ENCODE assay signal across 14 cellular contexts in the genomic region with DNA sequence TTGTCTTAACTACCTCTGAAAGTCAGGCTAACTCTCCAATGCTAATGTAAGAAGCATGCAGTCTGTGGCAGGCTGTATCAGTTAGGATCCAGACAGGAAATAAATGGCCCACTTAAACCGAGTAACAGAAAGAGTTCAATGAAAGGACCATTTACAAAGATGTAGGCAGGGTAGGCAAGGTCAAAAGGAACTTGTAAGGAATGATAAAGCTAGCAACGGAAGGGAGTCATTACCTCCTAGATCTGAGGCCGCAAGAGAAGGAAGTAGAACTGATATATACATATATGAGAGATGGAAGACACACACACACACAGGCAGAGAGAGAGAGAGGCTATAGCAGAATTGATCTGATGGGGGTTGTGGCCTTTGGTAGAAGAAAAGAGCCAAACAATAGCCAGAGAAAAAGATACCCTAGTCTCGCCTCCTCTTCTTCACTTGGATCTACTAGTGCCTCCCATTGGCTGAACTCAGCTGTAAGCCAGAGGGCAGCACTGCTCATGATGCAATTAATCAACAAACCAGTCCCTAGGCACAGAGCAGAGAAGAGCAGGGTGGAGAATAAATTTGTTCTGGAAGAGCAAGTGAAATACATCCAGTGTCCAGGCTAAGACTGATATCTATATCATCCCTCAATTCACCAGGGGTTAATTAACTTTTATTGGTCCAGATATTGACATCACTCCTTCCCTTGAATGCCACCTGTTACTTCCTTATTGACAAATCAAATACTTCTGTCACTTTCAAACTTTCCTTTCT.
A peak's percentile ranks its signal among the peaks of the same experiment; 100 is the strongest.
DNase-seq lines count a peak whose midpoint lies in the region; ATAC-seq, FAIRE-seq and TF ChIP-seq lines count a peak whose summit lies in the region.
"Had no signal": no experiment of that assay in that cellular context is flagged by ENCODE, and none has a peak within 500 bp of the region (broad histone marks: within the 10 kb centered on the region; RNA-seq: fewer than 3 reads in every experiment).

No MANE protein-coding gene starts in this region.

- FAIRE-seq in endothelial cell of umbilical vein (lab: Jason Lieb, UNC) = no peak
- FAIRE-seq: H54 had no signal

- peaks cover 11% of the 10 kb centered on the region for H3K9me3 Mint-ChIP-seq in activated T-helper 1 cell treated with anti-CD3 and anti-CD28 coated beads, Interleukin-12 subunit alpha, Interleukin-12 subunit beta, Interleukin-2, Interleukin-4 antibody, amounts not matched to agents 30 ng/mL and 10 ng/mL and 1 ng/mL, durations not matched to agents 14 hours and 24 hours and 36 hours

- no peaks in the 10 kb centered on the region for H4K20me1 ChIP-seq in endothelial cell of umbilical vein (replicated peaks; ENCODE audit: control insufficient read depth, extremely low read depth, insufficient read depth, low read length)

- no peaks in the 10 kb centered on the region for H3K36me3 ChIP-seq in endothelial cell of umbilical vein (ENCODE audit: control insufficient read depth in 2 of 2, extremely low read depth in 1 of 2, insufficient read depth in 2 of 2, low read length in 2 of 2)
- no peaks in the 10 kb centered on the region for H3K36me3 ChIP-seq in transverse colon
- H3K36me3 ChIP-seq: neutrophil had no signal

- 41 to 75% methylated on average over 2 to 4 of the region's 4 CpGs for WGBS in transverse colon (ENCODE audit: low coverage in 1 of 2), 2 donors

- H3K4me1 ChIP-seq in endothelial cell of umbilical vein (ENCODE audit: control insufficient read depth, extremely low read depth, insufficient read depth, low read length) = no peaks in the 10 kb centered on the region
- peaks cover 0 to 64% (median 46%) of the 10 kb centered on the region in 4 donors for H3K4me1 ChIP-seq in transverse colon

- in situ Hi-C loops in transverse colon (cut with MboI; ENCODE audit: low pct_ligation_motif_present in 1 of 4, low pct_unique_long_range_greater_than_20kb in 1 of 4, low sequenced_read_pairs in 3 of 4) = loop anchor here in 1 of 4 donors (25.0 kb wide), 1 partner anchor 840 kb away; no protein-coding TSS in a partner anchor

- peak overlapping the region; percentile 44 for H2AFZ ChIP-seq in endothelial cell of umbilical vein (ENCODE audit: low read depth, low read length)

- no TSS peak for BruUV-seq in endothelial cell of umbilical vein (replicated peaks; lab: Mats Ljungman, UMichigan)

- DNase-seq in left cardiac atrium (no peak), Right ventricle myocardium inferior (ENCODE audit: missing footprints) (no peak), NAMALWA (ENCODE audit: low spot score) (peak; percentile 22), endothelial cell of umbilical vein (ENCODE audit: low read depth, low spot score) (no peak), transverse colon (peak; percentile 27), cerebellar nuclear complex (lab: John Stamatoyannopoulos, UW) (no peak)
- no peak for DNase-seq in activated T-helper 1 cell treated with anti-CD3 and anti-CD28 coated beads, Interleukin-12 subunit alpha, Interleukin-12 subunit beta, Interleukin-2, Interleukin-4 antibody, amounts not matched to agents 30 ng/mL and 10 ng/mL and 1 ng/mL, durations not matched to agents 14 hours and 24 hours and 36 hours (ENCODE audit: low spot score)
- DNase-seq in stimulated activated CD4-positive, alpha-beta T cell treated with anti-CD3 and anti-CD28 coated beads, Interleukin-15, amount 100 ng/mL, for 24 hours = no peak
- DNase-seq: activated B cell treated with CpG ODN at 0.5 μM for 24 hours; CD4-positive, CD25-positive, alpha-beta regulatory T cell; stimulated activated CD4-positive, alpha-beta T cell treated with anti-CD3 and anti-CD28 coated beads, Interleukin-2, amount 100 ng/mL, for 48 hours had no signal

- no peak overlapping the region for H3K27ac ChIP-seq in endothelial cell of umbilical vein (ENCODE audit: insufficient read depth, low read depth, low read length)
- H3K27ac ChIP-seq in transverse colon = peak overlapping the region; percentile 67 to 85 (median 73)
- H3K27ac ChIP-seq: neutrophil had no signal

- no peak for TF ChIP-seq EP300 in transverse colon (IDR thresholded peaks at IDR 0.05; ENCODE audit: low read depth)

- no peak overlapping the region for H3K9ac ChIP-seq in endothelial cell of umbilical vein (replicated peaks; ENCODE audit: extremely low read depth, insufficient read depth, low read length)

- H3K9me3 ChIP-seq in endothelial cell of umbilical vein (replicated peaks; ENCODE audit: control insufficient read depth, insufficient read depth, low read length) = no peaks in the 10 kb centered on the region
- H3K9me3 ChIP-seq in transverse colon = no peaks in the 10 kb centered on the region
- H3K9me3 ChIP-seq: neutrophil had no signal

- CTCF ChIA-PET in endothelial cell of umbilical vein (lab: Charles Lee) = interaction anchor here (1.6 kb wide), 1 partner anchor 14 kb away, joined by 4 read pairs; no protein-coding TSS in a partner anchor

- peaks cover 4% of the 10 kb centered on the region for H3K27me3 Mint-ChIP-seq in activated T-helper 1 cell treated with anti-CD3 and anti-CD28 coated beads, Interleukin-12 subunit alpha, Interleukin-12 subunit beta, Interleukin-2, Interleukin-4 antibody, amounts not matched to agents 30 ng/mL and 10 ng/mL and 1 ng/mL, durations not matched to agents 14 hours and 24 hours and 36 hours (ENCODE audit: insufficient read depth)
- H3K27me3 Mint-ChIP-seq: dendritic cell treated with granulocyte-macrophage colony-stimulating factor and Interleukin-4, amounts not matched to agents 40 ng/mL and 50 ng/mL, for 4 days had no signal

- dilution Hi-C loops in endothelial cell of umbilical vein (cut with MboI; ENCODE audit: extremely low pct_ligation_motif_present, low sequenced_read_pairs) = no loop called here

- no peak overlapping the region for H3K27ac Mint-ChIP-seq in activated T-helper 1 cell treated with anti-CD3 and anti-CD28 coated beads, Interleukin-12 subunit alpha, Interleukin-12 subunit beta, Interleukin-2, Interleukin-4 antibody, amounts not matched to agents 30 ng/mL and 10 ng/mL and 1 ng/mL, durations not matched to agents 14 hours and 24 hours and 36 hours
- H3K27ac Mint-ChIP-seq: activated B cell treated with CpG ODN at 0.5 μM for 24 hours; CD4-positive, CD25-positive, alpha-beta regulatory T cell; dendritic cell treated with granulocyte-macrophage colony-stimulating factor and Interleukin-4, amounts not matched to agents 40 ng/mL and 50 ng/mL, for 4 days had no signal

- H3K4me3 ChIP-seq in endothelial cell of umbilical vein (replicated peaks in 1 of 3; ENCODE audit: insufficient read depth in 1 of 3, low read depth in 1 of 3, low read length in 3 of 3) = no peak overlapping the region
- H3K4me3 ChIP-seq in transverse colon = no peak overlapping the region

- H3K4me1 Mint-ChIP-seq in activated T-helper 1 cell treated with anti-CD3 and anti-CD28 coated beads, Interleukin-12 subunit alpha, Interleukin-12 subunit beta, Interleukin-2, Interleukin-4 antibody, amounts not matched to agents 30 ng/mL and 10 ng/mL and 1 ng/mL, durations not matched to agents 14 hours and 24 hours and 36 hours (ENCODE audit: low read depth) = no peaks in the 10 kb centered on the region

- H3K9me1 ChIP-seq in endothelial cell of umbilical vein (replicated peaks; ENCODE audit: control insufficient read depth, extremely low read depth, insufficient read depth, low read length) = no peaks in the 10 kb centered on the region

- no peak for TF ChIP-seq POLR2A in endothelial cell of umbilical vein (IDR thresholded peaks at IDR 0.05; ENCODE audit: low read depth, low read length)
- no peak for TF ChIP-seq POLR2A in transverse colon (IDR thresholded peaks at IDR 0.05)

- POLR2A ChIA-PET in endothelial cell of umbilical vein (lab: Charles Lee) = no interaction called here

- no peak overlapping the region for H3K4me3 Mint-ChIP-seq in activated T-helper 1 cell treated with anti-CD3 and anti-CD28 coated beads, Interleukin-12 subunit alpha, Interleukin-12 subunit beta, Interleukin-2, Interleukin-4 antibody, amounts not matched to agents 30 ng/mL and 10 ng/mL and 1 ng/mL, durations not matched to agents 14 hours and 24 hours and 36 hours
- H3K4me3 Mint-ChIP-seq: activated B cell treated with CpG ODN at 0.5 μM for 24 hours; CD4-positive, CD25-positive, alpha-beta regulatory T cell; dendritic cell treated with granulocyte-macrophage colony-stimulating factor and Interleukin-4, amounts not matched to agents 40 ng/mL and 50 ng/mL, for 4 days had no signal

- H3K36me3 Mint-ChIP-seq in activated T-helper 1 cell treated with anti-CD3 and anti-CD28 coated beads, Interleukin-12 subunit alpha, Interleukin-12 subunit beta, Interleukin-2, Interleukin-4 antibody, amounts not matched to agents 30 ng/mL and 10 ng/mL and 1 ng/mL, durations not matched to agents 14 hours and 24 hours and 36 hours (ENCODE audit: low read depth) = no peaks in the 10 kb centered on the region
- H3K36me3 Mint-ChIP-seq: CD4-positive, CD25-positive, alpha-beta regulatory T cell had no signal

- intact Hi-C loops in left cardiac atrium (cut with DNase I) (no loop called here), Right ventricle myocardium inferior (cut with DNase I) (no loop called here), endothelial cell of umbilical vein (cut with micrococcal nuclease) (no loop called here), transverse colon (cut with DNase I; ENCODE audit: low total_unique reads) (no loop called here)
- intact Hi-C loops in activated T-helper 1 cell treated with anti-CD3 and anti-CD28 coated beads, Interleukin-12 subunit alpha, Interleukin-12 subunit beta, Interleukin-2, Interleukin-4 antibody, amounts not matched to agents 30 ng/mL and 10 ng/mL and 1 ng/mL, durations not matched to agents 14 hours and 24 hours and 36 hours (cut with micrococcal nuclease) = no loop called here

- H3K27me3 ChIP-seq in endothelial cell of umbilical vein (ENCODE audit: control insufficient read depth in 2 of 2, insufficient read depth in 2 of 2, low read length in 2 of 2) = no peaks in the 10 kb centered on the region
- H3K27me3 ChIP-seq in transverse colon = no peaks in the 10 kb centered on the region
- H3K27me3 ChIP-seq: neutrophil had no signal

- TF ChIP-seq CTCF in endothelial cell of umbilical vein (IDR thresholded peaks at IDR 0.05; ENCODE audit: extremely low read depth in 1 of 2, insufficient read depth in 1 of 2, low read depth in 1 of 2, low read length in 2 of 2) = no peak
- no peak for TF ChIP-seq CTCF in transverse colon (IDR thresholded peaks at IDR 0.05)

- H3K4me2 ChIP-seq in endothelial cell of umbilical vein (ENCODE audit: insufficient read depth, low read length) = no peak overlapping the region

- no peaks in the 10 kb centered on the region for H3K79me2 ChIP-seq in endothelial cell of umbilical vein (ENCODE audit: control insufficient read depth, insufficient read depth, low read length)

- ATAC-seq in left cardiac atrium = peak; percentile 23 to 82
- no peak for ATAC-seq in Right ventricle myocardium inferior

TF ChIP-seq in endothelial cell of umbilical vein, 7 proteins besides CTCF, POLR2A, EP300 and RAD21 (continues in another document):
- TF ChIP-seq JUN (IDR thresholded peaks at IDR 0.05; ENCODE audit: borderline replicate concordance, insufficient read depth, insufficient read length, low read depth) = no peak
- TF ChIP-seq GATA2 (IDR thresholded peaks at IDR 0.05; ENCODE audit: insufficient read depth, insufficient read length, low read depth, low read length) = no peak
- TF ChIP-seq FOS (IDR thresholded peaks at IDR 0.05; ENCODE audit: borderline replicate concordance, insufficient read depth, low read length) = no peak

Comparison
In these comparisons a context has a peak if more than half of its experiments do, and no peak if none do; other contexts are left out.
1. DNase-seq: peak in NAMALWA (single experiment) and transverse colon (single experiment); none in left cardiac atrium (single experiment), Right ventricle myocardium inferior (single experiment), endothelial cell of umbilical vein (single experiment), activated T-helper 1 cell treated with anti-CD3 and anti-CD28 coated beads, Interleukin-12 subunit alpha, Interleukin-12 subunit beta, Interleukin-2, Interleukin-4 antibody, amounts not matched to agents 30 ng/mL and 10 ng/mL and 1 ng/mL, durations not matched to agents 14 hours and 24 hours and 36 hours (single experiment), cerebellar nuclear complex (0 of 2) and stimulated activated CD4-positive, alpha-beta T cell treated with anti-CD3 and anti-CD28 coated beads, Interleukin-15, amount 100 ng/mL, for 24 hours (single experiment).